In the genomic region with DNA sequence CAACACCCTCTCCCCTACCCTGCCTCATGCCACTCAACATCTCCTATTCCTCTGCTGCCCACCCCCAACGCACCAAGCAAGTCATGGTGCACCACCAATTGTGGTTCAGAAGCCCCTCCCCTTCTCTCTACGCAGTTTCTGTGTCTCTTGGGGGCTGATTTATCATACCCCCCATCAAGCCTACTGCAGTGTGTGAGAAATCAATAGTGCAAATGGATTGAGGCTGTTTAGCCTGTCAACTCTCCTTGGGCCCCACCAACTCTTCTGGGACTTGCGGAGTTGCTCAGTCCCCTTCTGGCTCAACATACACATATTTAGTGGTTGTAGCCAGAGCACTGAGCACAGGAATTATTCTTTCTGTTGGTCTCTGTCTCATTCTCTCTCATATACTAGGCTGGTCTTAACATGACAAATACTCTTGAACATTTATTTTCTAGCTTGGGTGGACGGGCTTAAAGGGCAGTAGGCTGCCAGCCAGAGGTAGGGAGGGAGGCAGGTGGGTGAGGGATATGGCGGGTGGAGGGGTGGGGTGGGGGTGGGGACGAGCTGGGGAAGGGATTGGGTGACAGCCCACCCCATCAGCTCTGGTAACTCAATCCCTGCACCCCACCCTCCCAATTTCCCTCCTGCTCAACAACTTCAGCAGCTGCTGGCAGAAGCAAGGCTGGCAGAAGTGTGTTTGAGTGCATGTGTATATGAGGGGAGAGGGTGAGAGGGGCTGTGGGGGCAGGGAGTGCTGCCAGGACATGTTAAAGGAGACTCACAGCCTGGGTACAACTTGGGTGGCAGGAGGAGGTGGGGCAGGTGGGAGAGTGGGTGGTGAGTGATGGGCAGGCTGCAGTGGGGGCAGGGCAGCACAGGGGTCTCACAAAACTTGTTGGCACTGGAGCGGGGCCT, we compare ENCODE assay signal across 8 cellular contexts.
DNase-seq lines count a peak whose midpoint lies in the region; ATAC-seq and TF ChIP-seq lines count a peak whose summit lies in the region.

No MANE protein-coding gene starts in this region.

- H3K4me3 ChIP-seq in epithelial cell of esophagus (ENCODE audit: low read length) (no peak overlapping the region), skin epidermis (no peak overlapping the region)

- TF ChIP-seq POLR2A in GM18505 (IDR thresholded peaks at IDR 0.05; ENCODE audit: borderline replicate concordance, extremely low read depth, insufficient read depth, insufficient read length): no peak

- DNase-seq in DMS53 (lab: John Stamatoyannopoulos, UW): peak; percentile 41
- no peak for DNase-seq in DMS53 treated with DMSO at 0.1 percent for 48 hours (lab: John Stamatoyannopoulos, UW; ENCODE audit: unreplicated experiment)
- peak; percentile 8 for DNase-seq in NCI-H345 treated with DMSO at 0.1 percent for 48 hours (lab: John Stamatoyannopoulos, UW; ENCODE audit: unreplicated experiment)
- DNase-seq in epithelial cell of esophagus (ENCODE audit: low read depth): peak; percentile 52
- DNase-seq in NOMO-1 treated with DMSO at 0.1 percent for 48 hours (lab: John Stamatoyannopoulos, UW; ENCODE audit: unreplicated experiment): no peak
- DNase-seq in amygdala (lab: John Stamatoyannopoulos, UW): no peak

- no peak for TF ChIP-seq CTCF in epithelial cell of esophagus (IDR thresholded peaks at IDR 0.05; ENCODE audit: insufficient read depth, low read depth, low read length, missing control alignments)

- H3K27ac ChIP-seq in skin epidermis: peak overlapping the region in 18 of 21 experiments; percentile 14 to 99 (median 62)

- ATAC-seq in GM18505 (IDR thresholded peaks at IDR 0.05; ENCODE audit: unreplicated experiment): no peak

Comparison
In these comparisons a context has a peak if more than half of its experiments do, and no peak if none do; other contexts are left out.
1. DNase-seq: peak in DMS53 (single experiment), NCI-H345 treated with DMSO at 0.1 percent for 48 hours (single experiment) and epithelial cell of esophagus (single experiment); none in DMS53 treated with DMSO at 0.1 percent for 48 hours (single experiment), NOMO-1 treated with DMSO at 0.1 percent for 48 hours (single experiment) and amygdala (0 of 56).